ENCODE assay signal across 24 cellular contexts in the genomic region with DNA sequence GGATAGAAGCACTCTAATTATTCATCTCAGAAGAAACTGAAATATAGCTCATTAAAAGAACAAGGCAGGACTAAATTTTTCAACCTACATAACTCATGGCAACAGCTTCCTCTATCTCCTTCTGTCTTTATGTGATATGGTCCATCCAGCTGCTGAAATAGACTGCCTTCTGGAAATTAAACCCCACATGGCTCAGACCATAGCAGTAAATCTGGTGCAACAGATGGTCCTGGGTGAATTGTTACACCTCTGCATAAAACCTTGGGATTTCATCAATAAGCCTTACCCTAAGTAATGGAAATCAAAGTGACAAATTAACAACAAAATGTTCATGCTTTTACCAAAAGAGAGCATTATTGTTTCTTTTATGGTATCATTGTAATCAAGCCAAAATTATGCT.
"Had no signal": no experiment of that assay in that cellular context is flagged by ENCODE, and none has a peak within 500 bp of the region (broad histone marks: within the 10 kb centered on the region; RNA-seq: fewer than 3 reads in every experiment).

No MANE protein-coding gene starts in this region.

- H3K36me3 Mint-ChIP-seq: naive thymus-derived CD4-positive, alpha-beta T cell; stimulated activated effector memory CD8-positive, alpha-beta T cell treated with anti-CD3 and anti-CD28 coated beads, Interleukin-12 subunit alpha, Interleukin-12 subunit beta, amount 100 ng/mL, for 72 hours; type B pancreatic cell had no signal

- H3K9me3 ChIP-seq: neutrophil, psoas muscle, right lobe of liver, suprapubic skin, thyroid gland had no signal

- H3K4me1 Mint-ChIP-seq: naive thymus-derived CD4-positive, alpha-beta T cell; stimulated activated effector memory CD8-positive, alpha-beta T cell treated with anti-CD3 and anti-CD28 coated beads, Interleukin-12 subunit alpha, Interleukin-12 subunit beta, amount 100 ng/mL, for 72 hours had no signal

- H3K36me3 ChIP-seq: neutrophil, right lobe of liver, suprapubic skin, thyroid gland had no signal

- H3K27me3 Mint-ChIP-seq: type B pancreatic cell had no signal

- H3K27ac Mint-ChIP-seq: endodermal cell; naive thymus-derived CD4-positive, alpha-beta T cell; nephron progenitor cell; stimulated activated effector memory CD8-positive, alpha-beta T cell treated with anti-CD3 and anti-CD28 coated beads, Interleukin-12 subunit alpha, Interleukin-12 subunit beta, amount 100 ng/mL, for 72 hours; type B pancreatic cell had no signal

- FAIRE-seq: endothelial cell of umbilical vein, islet of Langerhans, urothelium cell line had no signal

- H3K9me3 Mint-ChIP-seq: naive thymus-derived CD4-positive, alpha-beta T cell; nephron progenitor cell; stimulated activated effector memory CD8-positive, alpha-beta T cell treated with anti-CD3 and anti-CD28 coated beads, Interleukin-12 subunit alpha, Interleukin-12 subunit beta, amount 100 ng/mL, for 72 hours; type B pancreatic cell had no signal

- H3K27me3 ChIP-seq: foreskin keratinocyte, neutrophil, right lobe of liver, suprapubic skin, thyroid gland had no signal

- DNase-seq: dermis blood vessel endothelial cell; endodermal cell; erythroblast; foreskin keratinocyte; head of caudate nucleus; hypothalamus; kidney glomerular epithelial cell; mammary epithelial cell; naive thymus-derived CD4-positive, alpha-beta T cell; nephron progenitor cell; psoas muscle; retina; right lobe of liver; stimulated activated CD4-positive, alpha-beta T cell treated with anti-CD3 and anti-CD28 coated beads, Interleukin-4, amount 100 ng/mL, for 1 hour; stimulated activated CD8-positive, alpha-beta memory T cell treated with anti-CD3 and anti-CD28 coated beads, Interleukin-4, amount 100 ng/mL, for 48 hours; stimulated activated naive CD8-positive, alpha-beta T cell treated with anti-CD3 and anti-CD28 coated beads, Interleukin-15, Interleukin-2, amounts not matched to agents 100 U/mL and 50 U/mL, for 24 hours; thyroid gland had no signal

- H3K27ac ChIP-seq: foreskin keratinocyte, neutrophil, psoas muscle, right lobe of liver, suprapubic skin, thyroid gland had no signal

- H3K4me3 Mint-ChIP-seq: endodermal cell; naive thymus-derived CD4-positive, alpha-beta T cell; nephron progenitor cell; stimulated activated effector memory CD8-positive, alpha-beta T cell treated with anti-CD3 and anti-CD28 coated beads, Interleukin-12 subunit alpha, Interleukin-12 subunit beta, amount 100 ng/mL, for 72 hours; type B pancreatic cell had no signal

- H3K4me3 ChIP-seq: psoas muscle, right lobe of liver, suprapubic skin, thyroid gland had no signal

- H3K4me1 ChIP-seq: foreskin keratinocyte, psoas muscle, right lobe of liver, suprapubic skin had no signal
